In genomic region chr1:161044535-161044907, GRCh38 we compare ENCODE assay signal across 8 cellular contexts. TPM values are rescaled to one million over a fixed set of nuclear protein-coding genes. Genes with fewer than 3 reads are reported as not detected.
DNase-seq lines count a peak whose midpoint lies in the region; ATAC-seq and TF ChIP-seq lines count a peak whose summit lies in the region.

No MANE protein-coding gene starts in this region.

- H3K36me3 ChIP-seq in left ventricle myocardium inferior (peaks cover 38% of the 10 kb centered on the region), breast epithelium (no peaks in the 10 kb centered on the region), mesenchymal stem cell (ENCODE audit: control insufficient read depth in 1 of 2, insufficient read depth in 2 of 2, low read depth in 1 of 2, low read length in 2 of 2) (peaks cover 30 to 36% of the 10 kb centered on the region in 2 experiments)

- peaks cover 21% of the 10 kb centered on the region for H3K79me1 ChIP-seq in mesenchymal stem cell (replicated peaks; ENCODE audit: low read length, poor library complexity, severe bottlenecking)

- H3K4me1 ChIP-seq in left ventricle myocardium inferior: peaks cover 38% of the 10 kb centered on the region
- no peaks in the 10 kb centered on the region for H3K4me1 ChIP-seq in breast epithelium
- no peaks in the 10 kb centered on the region for H3K4me1 ChIP-seq in mesenchymal stem cell (ENCODE audit: control insufficient read depth, insufficient read depth, low read depth, low read length)

- H3K9ac ChIP-seq in mesenchymal stem cell (ENCODE audit: low read length): peak overlapping the region; percentile 98

- intact Hi-C loops in left ventricle myocardium inferior (cut with micrococcal nuclease) (no loop called here), Right ventricle myocardium inferior (cut with DNase I) (loop anchor here (2.0 to 5.0 kb wide), 2 partner anchors 48 to 73 kb away; partner anchors contain the start of genes NIT1 and PFDN2), breast epithelium (cut with DNase I; ENCODE audit: low total_unique reads) (no loop called here)

- no peak overlapping the region for H3K23ac ChIP-seq in mesenchymal stem cell (ENCODE audit: low read length in 2 of 2)

- no peak overlapping the region for H3K18ac ChIP-seq in mesenchymal stem cell (ENCODE audit: low read depth in 1 of 2, low read length in 2 of 2)

- no peak overlapping the region for H2BK120ac ChIP-seq in mesenchymal stem cell (ENCODE audit: low read depth, low read length)

- H2BK5ac ChIP-seq in mesenchymal stem cell (ENCODE audit: low read depth, low read length, poor library complexity, severe bottlenecking): no peak overlapping the region

- H4K8ac ChIP-seq in mesenchymal stem cell (ENCODE audit: low read length): no peak overlapping the region

- no peaks in the 10 kb centered on the region for H3K9me3 ChIP-seq in left ventricle myocardium inferior (replicated peaks)
- H3K9me3 ChIP-seq in breast epithelium: no peaks in the 10 kb centered on the region
- peaks cover 10% of the 10 kb centered on the region for H3K9me3 ChIP-seq in mesenchymal stem cell (ENCODE audit: control insufficient read depth, low read length)

- H3K27ac ChIP-seq in left ventricle myocardium inferior (replicated peaks) (peak overlapping the region; percentile 99), breast epithelium (peak overlapping the region; percentile 91 to 96), mesenchymal stem cell (ENCODE audit: low read length, poor library complexity, severe bottlenecking) (peak overlapping the region; percentile 78)

- H3K4ac ChIP-seq in mesenchymal stem cell (ENCODE audit: low read depth in 1 of 2, low read length in 2 of 2): no peak overlapping the region

- TF ChIP-seq POLR2A in breast epithelium (IDR thresholded peaks at IDR 0.05): no peak

- H2AK5ac ChIP-seq in mesenchymal stem cell (ENCODE audit: low read length, severe bottlenecking): no peak overlapping the region

- H2AFZ ChIP-seq in mesenchymal stem cell (ENCODE audit: low read depth, low read length): no peak overlapping the region

- peak overlapping the region; percentile 93 for H3K4me3 ChIP-seq in left ventricle myocardium inferior
- H3K4me3 ChIP-seq in breast epithelium: peak overlapping the region; percentile 81 to 94 (median 92)
- H3K4me3 ChIP-seq in mesenchymal stem cell (ENCODE audit: insufficient read depth in 1 of 2, low read depth in 1 of 2, low read length in 2 of 2): peak overlapping the region in 1 of 2 experiments; percentile 97

- TF ChIP-seq CTCF in left ventricle myocardium inferior (IDR thresholded peaks at IDR 0.05; ENCODE audit: borderline replicate concordance): no peak
- TF ChIP-seq CTCF in breast epithelium (IDR thresholded peaks at IDR 0.05): no peak

- ATAC-seq in Right ventricle myocardium inferior (no peak), HG02840 (IDR thresholded peaks at IDR 0.05; ENCODE audit: low FRiP score, unreplicated experiment) (no peak)

- H3K27me3 ChIP-seq in left ventricle myocardium inferior (ENCODE audit: low read depth) (no peaks in the 10 kb centered on the region), breast epithelium (no peaks in the 10 kb centered on the region), mesenchymal stem cell (ENCODE audit: control insufficient read depth in 1 of 2, insufficient read depth in 1 of 2, low read length in 2 of 2) (no peaks in the 10 kb centered on the region)

- no peak overlapping the region for H2BK15ac ChIP-seq in mesenchymal stem cell (ENCODE audit: low read depth, poor library complexity, severe bottlenecking)

- no peak overlapping the region for H4K91ac ChIP-seq in mesenchymal stem cell (ENCODE audit: low read length)

- H2BK12ac ChIP-seq in mesenchymal stem cell (ENCODE audit: low read length in 2 of 2): no peak overlapping the region

- no peak for DNase-seq in left ventricle myocardium inferior
- DNase-seq in Right ventricle myocardium inferior (ENCODE audit: missing footprints): no peak
- DNase-seq in breast epithelium (ENCODE audit: low spot score in 2 of 2): no peak
- DNase-seq in mesenchymal stem cell: no peak
- no peak for DNase-seq in NCI-H2227 (lab: John Stamatoyannopoulos, UW; ENCODE audit: unreplicated experiment)
- DNase-seq in NK-92 treated with Interleukin-12 subunit alpha and Interleukin-12 subunit beta, amount 100 ng/mL, for 24 hours (lab: John Stamatoyannopoulos, UW): no peak
- no peak for DNase-seq in HCEC 1CT

- H3K4me2 ChIP-seq in mesenchymal stem cell (ENCODE audit: low read length, poor library complexity, severe bottlenecking): peak overlapping the region; percentile 95

- no peak overlapping the region for H3K14ac ChIP-seq in mesenchymal stem cell (ENCODE audit: low read length in 2 of 2)

RNA-seq across cellular contexts. Expression of gene USF1, which starts 1.3 kb away (rescaled TPM):
- 31.7 TPM for total RNA-seq in left ventricle myocardium inferior
- total RNA-seq in Right ventricle myocardium inferior: 33.7 TPM
- total RNA-seq in breast epithelium: 10 to 100 TPM; 64.5 to 70.8 (median 64.6) TPM
- polyA plus RNA-seq in mesenchymal stem cell (2013, experiment 1 of 2): 22.4 TPM
- polyA plus RNA-seq in mesenchymal stem cell (2013, experiment 2 of 2): 21.8 TPM

RNA-seq across cellular contexts. Expression of gene TSTD1, which starts 5.8 kb away (rescaled TPM):
- total RNA-seq in left ventricle myocardium inferior (13.4 TPM), Right ventricle myocardium inferior (10.5 TPM), breast epithelium (100 to 1,000 TPM in 2 of 3 donors, 10 to 100 TPM in 1; 57.3 to 217 (median 109) TPM)
- polyA plus RNA-seq in mesenchymal stem cell (2013, experiment 1 of 2): 0.57 TPM
- 0.51 TPM for polyA plus RNA-seq in mesenchymal stem cell (2013, experiment 2 of 2)

RNA-seq across cellular contexts. Expression of gene F11R, which starts 23.6 kb away (rescaled TPM):
- total RNA-seq in left ventricle myocardium inferior (8.3 TPM), Right ventricle myocardium inferior (9.8 TPM), breast epithelium (10 to 100 TPM; 41.1 to 74.3 (median 48.8) TPM)
- polyA plus RNA-seq in mesenchymal stem cell (2013, experiment 1 of 2): 4.0 TPM
- 4.8 TPM for polyA plus RNA-seq in mesenchymal stem cell (2013, experiment 2 of 2)

RNA-seq across cellular contexts. Expression of gene ARHGAP30, which starts 25.2 kb away (rescaled TPM):
- total RNA-seq in left ventricle myocardium inferior (2.4 TPM), Right ventricle myocardium inferior (3.7 TPM), breast epithelium (10 to 100 TPM in 1 of 3 donors, 1 to 10 TPM in 2; 5.2 to 16.5 (median 7.9) TPM)
- polyA plus RNA-seq in mesenchymal stem cell (2013, experiment 1 of 2): 0.04 TPM
- polyA plus RNA-seq in mesenchymal stem cell (2013, experiment 2 of 2): 0.03 TPM

RNA-seq across cellular contexts. Expression of gene NECTIN4, which starts 44.8 kb away (rescaled TPM):
- total RNA-seq in left ventricle myocardium inferior (not detected), Right ventricle myocardium inferior (not detected), breast epithelium (10 to 100 TPM in 2 of 3 donors, not detected in 1; 28.5 to 56.3 TPM)
- 0.03 TPM for polyA plus RNA-seq in mesenchymal stem cell (2013, experiment 1 of 2)
- 0.01 TPM for polyA plus RNA-seq in mesenchymal stem cell (2013, experiment 2 of 2)
